In the genomic region with DNA sequence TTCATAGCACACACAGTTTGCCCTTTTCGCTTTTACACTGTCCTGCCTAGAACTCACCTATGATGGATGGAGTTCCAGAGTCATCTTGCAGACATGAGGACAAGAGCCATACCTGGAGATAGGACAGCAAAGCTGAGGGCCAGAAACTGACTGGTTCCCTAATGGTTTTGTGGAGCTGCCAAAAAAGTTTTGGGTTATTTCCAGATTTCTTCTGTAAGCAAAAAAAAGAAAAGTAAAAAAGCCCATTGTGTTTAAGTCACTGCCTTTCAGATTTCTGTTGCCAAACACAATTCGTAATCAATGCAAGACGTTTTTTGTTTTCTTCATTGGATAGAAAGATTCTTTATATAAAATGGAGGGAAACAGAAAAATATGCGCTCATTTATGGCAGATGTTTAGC, we compare ENCODE assay signal across 21 cellular contexts. TPM values are rescaled to one million over a fixed set of nuclear protein-coding genes. Genes with fewer than 3 reads are reported as not detected.
DNase-seq lines count a peak whose midpoint lies in the region; ATAC-seq and TF ChIP-seq lines count a peak whose summit lies in the region.
"Had no signal": no experiment of that assay in that cellular context is flagged by ENCODE, and none has a peak within 500 bp of the region (broad histone marks: within the 10 kb centered on the region; RNA-seq: fewer than 3 reads in every experiment).

No MANE protein-coding gene starts in this region.

- H3K27ac ChIP-seq in left ventricle myocardium inferior (replicated peaks) = peak overlapping the region; percentile 87
- H3K27ac ChIP-seq in right atrium auricular region = no peak overlapping the region
- no peak overlapping the region for H3K27ac ChIP-seq in osteoblast (ENCODE audit: low read depth, low read length)
- H3K27ac ChIP-seq: BLaER1 treated with 17β-estradiol and CSF1 and Interleukin-3, amounts not matched to agents 10 nM and 100 nM had no signal

- no peaks in the 10 kb centered on the region for H3K79me2 ChIP-seq in osteoblast (ENCODE audit: insufficient read depth, low read length)

- no peak overlapping the region for H2AFZ ChIP-seq in osteoblast (ENCODE audit: low read length)

- H3K4me3 ChIP-seq in left ventricle myocardium inferior = no peak overlapping the region
- no peak overlapping the region for H3K4me3 ChIP-seq in right atrium auricular region
- H3K4me3 ChIP-seq in osteoblast (ENCODE audit: insufficient read depth, low read length) = no peak overlapping the region
- H3K4me3 ChIP-seq: BLaER1 treated with 17β-estradiol and CSF1 and Interleukin-3, amounts not matched to agents 10 nM and 100 nM had no signal

- DNase-seq in left ventricle myocardium inferior (no peak), right atrium auricular region (ENCODE audit: low spot score) (no peak), cerebellar cortex (ENCODE audit: low spot score) (peak; percentile 36), osteoblast (ENCODE audit: insufficient read length, low spot score, missing footprints) (peak; percentile 36), CD1c-positive myeloid dendritic cell (ENCODE audit: extremely low spot score) (no peak)
- DNase-seq in activated naive CD4-positive, alpha-beta T cell treated with anti-CD3 and anti-CD28 coated beads, Interleukin-2, amount 50 U/mL, for 72 hours (ENCODE audit: low spot score in 2 of 2) = no peak
- DNase-seq: CD4-positive, CD25-positive, alpha-beta regulatory T cell; CD8-positive, alpha-beta memory T cell; COR-L47; DMS153; DMS79; GF-D8; GOT3; H7; HFFc6 had no signal

- TF ChIP-seq CTCF in left ventricle myocardium inferior (IDR thresholded peaks at IDR 0.05; ENCODE audit: borderline replicate concordance) (no peak), right atrium auricular region (IDR thresholded peaks at IDR 0.05) (no peak), osteoblast (IDR thresholded peaks at IDR 0.05; ENCODE audit: extremely low read depth, low read depth, low read length) (no peak)

- no peak for ATAC-seq in activated naive CD4-positive, alpha-beta T cell treated with anti-CD3 and anti-CD28 coated beads, Interleukin-2, amount 50 U/mL, for 72 hours
- ATAC-seq: HCT116, HepG2 had no signal

- peaks cover 38% of the 10 kb centered on the region for H3K4me1 ChIP-seq in left ventricle myocardium inferior
- peaks cover 0 to 7% of the 10 kb centered on the region in 2 donors for H3K4me1 ChIP-seq in right atrium auricular region
- peaks cover 14% of the 10 kb centered on the region for H3K4me1 ChIP-seq in osteoblast (ENCODE audit: insufficient read depth, low read length)
- H3K4me1 ChIP-seq: BLaER1 treated with 17β-estradiol and CSF1 and Interleukin-3, amounts not matched to agents 10 nM and 100 nM had no signal

- H3K36me3 ChIP-seq in left ventricle myocardium inferior (no peaks in the 10 kb centered on the region), right atrium auricular region (no peaks in the 10 kb centered on the region), osteoblast (ENCODE audit: insufficient read depth, low read length) (no peaks in the 10 kb centered on the region)
- H3K36me3 ChIP-seq: BLaER1 treated with 17β-estradiol and CSF1 and Interleukin-3, amounts not matched to agents 10 nM and 100 nM had no signal

- intact Hi-C loops in left ventricle myocardium inferior (cut with micrococcal nuclease) = no loop called here

- H4K20me1 ChIP-seq in osteoblast (ENCODE audit: insufficient read depth, low read length) = no peaks in the 10 kb centered on the region
- H4K20me1 ChIP-seq: BLaER1 treated with 17β-estradiol and CSF1 and Interleukin-3, amounts not matched to agents 10 nM and 100 nM had no signal

- H3K9me3 ChIP-seq in left ventricle myocardium inferior (replicated peaks) (no peaks in the 10 kb centered on the region), right atrium auricular region (no peaks in the 10 kb centered on the region), osteoblast (ENCODE audit: low read depth, low read length) (no peaks in the 10 kb centered on the region)
- H3K9me3 ChIP-seq: BLaER1 treated with 17β-estradiol and CSF1 and Interleukin-3, amounts not matched to agents 10 nM and 100 nM had no signal

- H3K27me3 ChIP-seq in left ventricle myocardium inferior (ENCODE audit: low read depth) (no peaks in the 10 kb centered on the region), right atrium auricular region (no peaks in the 10 kb centered on the region), osteoblast (ENCODE audit: insufficient read depth, low read length) (no peaks in the 10 kb centered on the region)
- H3K27me3 ChIP-seq: BLaER1 treated with 17β-estradiol and CSF1 and Interleukin-3, amounts not matched to agents 10 nM and 100 nM had no signal

- H3K36me3 Mint-ChIP-seq in activated naive CD4-positive, alpha-beta T cell treated with anti-CD3 and anti-CD28 coated beads, Interleukin-2, amount 50 U/mL, for 72 hours = no peaks in the 10 kb centered on the region
- H3K36me3 Mint-ChIP-seq: CD4-positive, CD25-positive, alpha-beta regulatory T cell; CD8-positive, alpha-beta memory T cell; IgD-negative memory B cell had no signal

- H3K9me3 Mint-ChIP-seq in activated naive CD4-positive, alpha-beta T cell treated with anti-CD3 and anti-CD28 coated beads, Interleukin-2, amount 50 U/mL, for 72 hours = no peaks in the 10 kb centered on the region
- H3K9me3 Mint-ChIP-seq: HFFc6 had no signal

- no peak overlapping the region for H3K27ac Mint-ChIP-seq in activated naive CD4-positive, alpha-beta T cell treated with anti-CD3 and anti-CD28 coated beads, Interleukin-2, amount 50 U/mL, for 72 hours
- H3K27ac Mint-ChIP-seq: B cell; CD4-positive, CD25-positive, alpha-beta regulatory T cell; HFFc6; IgD-negative memory B cell had no signal

- no peak overlapping the region for H3K4me2 ChIP-seq in osteoblast (ENCODE audit: insufficient read depth, low read length)
- H3K4me2 ChIP-seq: BLaER1 treated with 17β-estradiol and CSF1 and Interleukin-3, amounts not matched to agents 10 nM and 100 nM had no signal

RNA-seq across cellular contexts. Expression of a gene that starts 42.4 kb away (rescaled TPM):
- 12.1 TPM for total RNA-seq in left ventricle myocardium inferior
- under 1 TPM; 0.33 to 0.59 TPM for total RNA-seq in right atrium auricular region
- total RNA-seq in osteoblast = 2.1 and 3.6 TPM in 2 replicates
- total RNA-seq in activated naive CD4-positive, alpha-beta T cell treated with anti-CD3 and anti-CD28 coated beads, Interleukin-2, amount 50 U/mL, for 72 hours = not detected
- total RNA-seq: A172; B cell; CD4-positive, CD25-positive, alpha-beta regulatory T cell; CD8-positive, alpha-beta memory T cell; HepG2 had no signal

Comparison
In these comparisons a context has a peak if more than half of its experiments do, and no peak if none do; other contexts are left out.
1. DNase-seq: peak in cerebellar cortex (single experiment) and osteoblast (single experiment); none in left ventricle myocardium inferior (single experiment), right atrium auricular region (single experiment), activated naive CD4-positive, alpha-beta T cell treated with anti-CD3 and anti-CD28 coated beads, Interleukin-2, amount 50 U/mL, for 72 hours (0 of 2) and CD1c-positive myeloid dendritic cell (single experiment).